In the genomic region with DNA sequence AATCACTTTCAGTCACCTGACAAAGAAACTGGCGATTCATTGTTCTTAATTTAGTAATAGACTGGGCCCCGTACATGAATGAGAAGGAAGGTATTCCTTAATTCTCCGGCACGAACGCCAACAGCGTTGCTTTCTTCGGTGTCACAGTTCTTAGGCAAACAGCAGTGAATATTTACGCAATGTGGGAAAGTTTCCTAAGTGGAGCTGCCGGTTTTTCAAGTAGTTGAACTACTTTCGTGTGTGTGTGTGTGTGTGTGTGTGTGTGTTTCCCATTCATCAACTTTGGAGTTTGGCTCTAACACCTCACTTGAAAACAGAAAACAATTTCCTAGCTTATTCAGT, we compare ENCODE assay signal across 8 cellular contexts. TPM values are rescaled to one million over a fixed set of nuclear protein-coding genes. Genes with fewer than 3 reads are reported as not detected.
A peak's percentile ranks its signal among the peaks of the same experiment; 100 is the strongest.
DNase-seq lines count a peak whose midpoint lies in the region; ATAC-seq and TF ChIP-seq lines count a peak whose summit lies in the region.

No MANE protein-coding gene starts in this region.

- DNase-seq in A673 (ENCODE audit: low spot score) (no peak), NCI-H526 treated with DMSO at 0.1 percent for 48 hours (lab: John Stamatoyannopoulos, UW) (no peak)

- TF ChIP-seq CTCF in A673 (conservative IDR thresholded peaks at IDR 0.05; ENCODE audit: low read depth, low read length), result no peak
- TF ChIP-seq CTCF in SU-DHL-6 (IDR thresholded peaks at IDR 0.05; ENCODE audit: insufficient read depth, low read length, poor library complexity, severe bottlenecking), result no peak
- TF ChIP-seq CTCF in nephron (IDR thresholded peaks at IDR 0.05; ENCODE audit: unreplicated experiment in 3 of 3), result no peak

- no peaks in the 10 kb centered on the region for H3K36me3 ChIP-seq in A673 (ENCODE audit: insufficient read depth, low read length, poor library complexity, severe bottlenecking)
- no peaks in the 10 kb centered on the region for H3K36me3 ChIP-seq in SU-DHL-6 (ENCODE audit: low read length)

- POLR2A ChIA-PET in A673 (lab: Charles Lee; ENCODE audit: low non-redundant PET), result interaction anchor here (0.6 kb wide), 3 partner anchors 64 to 898 kb away, joined by 3 read pairs; no protein-coding TSS in a partner anchor

- H3K27me3 Mint-ChIP-seq in nephron (ENCODE audit: low read depth), result peaks cover 19% of the 10 kb centered on the region

- peaks cover 6% of the 10 kb centered on the region for H3K4me1 Mint-ChIP-seq in nephron

- H3K9me2 ChIP-seq in SU-DHL-6 (replicated peaks; ENCODE audit: insufficient read depth, low read length), result no peaks in the 10 kb centered on the region

- H3K4me1 ChIP-seq in A673 (ENCODE audit: insufficient read depth, low read length, poor library complexity, severe bottlenecking), result no peaks in the 10 kb centered on the region

- H3K79me2 ChIP-seq in SU-DHL-6 (ENCODE audit: insufficient read depth, low read length), result no peaks in the 10 kb centered on the region; the same call in 1 of the 2 replicates

- H3K4me2 ChIP-seq in SU-DHL-6 (ENCODE audit: low read depth, low read length, poor library complexity, severe bottlenecking), result peak overlapping the region; percentile 68

- H3K9ac ChIP-seq in SU-DHL-6 (ENCODE audit: low read length), result peak overlapping the region; percentile 69

- BruUV-seq in A673 (replicated peaks; lab: Mats Ljungman, UMichigan), result TSS peak; percentile 64

- peak overlapping the region; percentile 85 for H2AFZ ChIP-seq in SU-DHL-6 (ENCODE audit: low read depth, low read length, severe bottlenecking)

- intact Hi-C loops in A673 (cut with micrococcal nuclease; ENCODE audit: unreplicated experiment), result no loop called here

- no peaks in the 10 kb centered on the region for H3F3A ChIP-seq in SU-DHL-6 (ENCODE audit: insufficient read depth)

- H3K9me3 ChIP-seq in A673 (ENCODE audit: low read depth, low read length, poor library complexity, severe bottlenecking) (no peaks in the 10 kb centered on the region), SU-DHL-6 (ENCODE audit: insufficient read depth, low read length) (no peaks in the 10 kb centered on the region)

- H4K20me1 ChIP-seq in SU-DHL-6 (ENCODE audit: low read depth, low read length), result no peaks in the 10 kb centered on the region

- CTCF ChIA-PET in A673 (lab: Charles Lee), result interaction anchor here (0.6 to 1.4 kb wide), 2 partner anchors 175 to 354 kb away, joined by 5 to 8 read pairs; no protein-coding TSS in a partner anchor

- H3K4me3 ChIP-seq in A673 (ENCODE audit: low read depth, low read length, poor library complexity, severe bottlenecking) (peak overlapping the region; percentile 54), SU-DHL-6 (ENCODE audit: insufficient read depth, low read length, poor library complexity, severe bottlenecking) (peak overlapping the region; percentile 87)

- ATAC-seq in GM19351 (IDR thresholded peaks at IDR 0.05; ENCODE audit: unreplicated experiment), result peak; percentile 10
- peak; percentile 79 for ATAC-seq in esophagus mucosa
- no peak for ATAC-seq in GM21723 (IDR thresholded peaks at IDR 0.05; ENCODE audit: unreplicated experiment)
- ATAC-seq in GM18517 (IDR thresholded peaks at IDR 0.05; ENCODE audit: unreplicated experiment), result no peak

- peak overlapping the region; percentile 94 for H3K4me3 Mint-ChIP-seq in nephron

- H3K36me3 Mint-ChIP-seq in nephron (ENCODE audit: low read depth), result no peaks in the 10 kb centered on the region

- no peaks in the 10 kb centered on the region for H3K9me3 Mint-ChIP-seq in nephron

- H3K27ac Mint-ChIP-seq in nephron, result peak overlapping the region; percentile 96 to 100 (median 99)

- H3K27ac ChIP-seq in A673 (ENCODE audit: low read depth, low read length, poor library complexity, severe bottlenecking), result peak overlapping the region; percentile 76
- no peak overlapping the region for H3K27ac ChIP-seq in SU-DHL-6 (ENCODE audit: low read depth, low read length)

- no peaks in the 10 kb centered on the region for H3K27me3 ChIP-seq in A673 (replicated peaks; ENCODE audit: insufficient read depth, low read depth, low read length, poor library complexity)
- H3K27me3 ChIP-seq in SU-DHL-6 (ENCODE audit: low read length), result no peaks in the 10 kb centered on the region

RNA-seq across cellular contexts. Expression of gene NXT2, which starts 0.7 kb away (rescaled TPM):
- total RNA-seq in A673 (2021) (11.4 and 11.6 TPM in 2 replicates), esophagus mucosa (8.5 TPM)

RNA-seq across cellular contexts. Expression of gene GUCY2F, which starts 55.4 kb away (rescaled TPM):
- total RNA-seq in A673 (2021) (0.24 and 0.26 TPM in 2 replicates), esophagus mucosa (not detected)

Comparison
In these comparisons a context has a peak if more than half of its experiments do, and no peak if none do; other contexts are left out.
1. ATAC-seq: peak in GM19351 (single experiment) and esophagus mucosa (single experiment); none in GM21723 (single experiment) and GM18517 (single experiment).